26 cellular contexts compared by ENCODE assay signal in genomic region chr20:57593134-57593886, GRCh38. TPM values are rescaled to one million over a fixed set of nuclear protein-coding genes. Genes with fewer than 3 reads are reported as not detected.
A peak's percentile ranks its signal among the peaks of the same experiment; 100 is the strongest.
DNase-seq lines count a peak whose midpoint lies in the region; ATAC-seq and TF ChIP-seq lines count a peak whose summit lies in the region.
"Had no signal": no experiment of that assay in that cellular context is flagged by ENCODE, and none has a peak within 500 bp of the region (broad histone marks: within the 10 kb centered on the region; RNA-seq: fewer than 3 reads in every experiment).

No MANE protein-coding gene starts in this region.

- POLR2A ChIA-PET in MCF 10A (lab: Yijun Ruan, JAX), result interaction anchor here (0.7 kb wide), 1 partner anchor 75 kb away, joined by 3 read pairs; no protein-coding TSS in a partner anchor

- CTCF ChIA-PET in MCF 10A (lab: Yijun Ruan, JAX), result interaction anchor here (0.6 to 11.8 kb wide), 13 partner anchors 12 to 975 kb away, joined by 3 to 435 read pairs (median 4); no protein-coding TSS in a partner anchor

- no peak overlapping the region for H3K4me3 Mint-ChIP-seq in MCF 10A (ENCODE audit: unreplicated experiment)
- H3K4me3 Mint-ChIP-seq: activated T-cell treated with anti-CD3 and anti-CD28 coated beads, Interleukin-2, amount 50 U/mL, for 4 hours; CD14-positive monocyte; immature natural killer cell had no signal

- no peak for TF ChIP-seq CTCF in MCF 10A (IDR thresholded peaks at IDR 0.05; ENCODE audit: unreplicated experiment)
- TF ChIP-seq CTCF in breast epithelium (IDR thresholded peaks at IDR 0.05), result no peak
- TF ChIP-seq CTCF in lower lobe of right lung (IDR thresholded peaks at IDR 0.05), result no peak

- no peaks in the 10 kb centered on the region for H3K36me3 Mint-ChIP-seq in MCF 10A (ENCODE audit: insufficient read depth, unreplicated experiment)
- H3K36me3 Mint-ChIP-seq: CD14-positive monocyte, immature natural killer cell had no signal

- no peaks in the 10 kb centered on the region for H3K9me3 Mint-ChIP-seq in MCF 10A (ENCODE audit: unreplicated experiment)
- H3K9me3 Mint-ChIP-seq: activated T-cell treated with anti-CD3 and anti-CD28 coated beads, Interleukin-2, amount 50 U/mL, for 4 hours; immature natural killer cell had no signal

- DNase-seq in MCF 10A (ENCODE audit: unreplicated experiment) (peak; percentile 4), breast epithelium (ENCODE audit: low spot score in 2 of 2) (no peak), RPMI8226 (peak; percentile 49), lower lobe of right lung (peak; percentile 54), germinal center (ENCODE audit: low spot score) (no peak)
- no peak for DNase-seq in activated CD4-positive, alpha-beta T cell treated with anti-CD3 and anti-CD28 coated beads for 48 hours
- DNase-seq: ACHN; activated naive CD4-positive, alpha-beta T cell treated with Interleukin-2 at 50 U/mL for 16 hours; amniotic stem cell; dermis blood vessel endothelial cell; left ventricle myocardium superior; NCI-H2171 treated with DMSO at 0.1 percent for 48 hours; T1000 had no signal

- no peak overlapping the region for H3K27ac Mint-ChIP-seq in MCF 10A (ENCODE audit: low read depth, unreplicated experiment)
- H3K27ac Mint-ChIP-seq: CD14-positive monocyte had no signal

- H3K27me3 ChIP-seq in breast epithelium (no peaks in the 10 kb centered on the region), lower lobe of right lung (ENCODE audit: low read depth) (no peaks in the 10 kb centered on the region)
- H3K27me3 ChIP-seq: cardiac muscle cell, vagina had no signal

- H3K27ac ChIP-seq in breast epithelium (no peak overlapping the region), lower lobe of right lung (no peak overlapping the region)
- H3K27ac ChIP-seq: cardiac muscle cell, heart right ventricle, RWPE1, vagina had no signal

- H3K4me3 ChIP-seq in breast epithelium (no peak overlapping the region), lower lobe of right lung (no peak overlapping the region)
- H3K4me3 ChIP-seq: cardiac muscle cell, heart right ventricle, vagina had no signal

- H3K36me3 ChIP-seq in breast epithelium (no peaks in the 10 kb centered on the region), lower lobe of right lung (no peaks in the 10 kb centered on the region)
- H3K36me3 ChIP-seq: cardiac muscle cell, heart right ventricle, vagina had no signal

- intact Hi-C loops in MCF 10A (cut with micrococcal nuclease), result no loop called here
- intact Hi-C loops in breast epithelium (cut with DNase I; ENCODE audit: low total_unique reads), result loop anchor here (5.0 kb wide), 1 partner anchor 66 kb away; the partner anchor contains the start of gene CTCFL
- intact Hi-C loops in lower lobe of right lung (cut with DNase I), result loop anchor here (5.0 kb wide), 1 partner anchor 81 kb away; no protein-coding TSS in a partner anchor

- TF ChIP-seq POLR2A in breast epithelium (IDR thresholded peaks at IDR 0.05) (no peak), GM18505 (IDR thresholded peaks at IDR 0.05; ENCODE audit: borderline replicate concordance, extremely low read depth, insufficient read depth, insufficient read length) (no peak)

- H3K4me1 Mint-ChIP-seq in MCF 10A (ENCODE audit: insufficient read depth, unreplicated experiment), result peaks cover 5% of the 10 kb centered on the region

- peaks cover 38% of the 10 kb centered on the region for H3K27me3 Mint-ChIP-seq in MCF 10A (ENCODE audit: insufficient read depth, unreplicated experiment)

- ATAC-seq in lower lobe of right lung, result no peak
- no peak for ATAC-seq in GM21619 (IDR thresholded peaks at IDR 0.05; ENCODE audit: unreplicated experiment)
- ATAC-seq in GM18505 (IDR thresholded peaks at IDR 0.05; ENCODE audit: unreplicated experiment), result no peak

- H3K9me3 ChIP-seq in breast epithelium (no peaks in the 10 kb centered on the region), lower lobe of right lung (no peaks in the 10 kb centered on the region)
- H3K9me3 ChIP-seq: heart right ventricle, vagina had no signal

- BruUV-seq in MCF 10A (replicated peaks; lab: Mats Ljungman, UMichigan), result no TSS peak

- H3K4me1 ChIP-seq in breast epithelium (no peaks in the 10 kb centered on the region), lower lobe of right lung (peaks cover 8% of the 10 kb centered on the region)

RNA-seq across cellular contexts. Expression of gene ZBP1, which starts 26.9 kb away (rescaled TPM):
- total RNA-seq in MCF 10A (2022) (not detected in 2 replicates), breast epithelium (1 to 10 TPM in 1 of 3 donors, under 1 TPM in 1, not detected in 1; 0.73 to 2.4 TPM), lower lobe of right lung (5.8 TPM)
- total RNA-seq: cardiac muscle cell, dermis blood vessel endothelial cell, endothelial cell of umbilical vein, HT1080, renal cortical epithelial cell had no signal

RNA-seq across cellular contexts. Expression of gene PCK1, which starts 32.4 kb away (rescaled TPM):
- total RNA-seq in MCF 10A (2022) (not detected in 2 replicates), breast epithelium (100 to 1,000 TPM in 1 of 3 donors, 10 to 100 TPM in 2; 27.2 to 252 (median 29.3) TPM), lower lobe of right lung (not detected)
- total RNA-seq: dermis blood vessel endothelial cell, endothelial cell of umbilical vein, HT1080, mononuclear cell had no signal

Comparison
In these comparisons a context has a peak if more than half of its experiments do, and no peak if none do; other contexts are left out.
1. DNase-seq: peak in MCF 10A (single experiment), RPMI8226 (single experiment) and lower lobe of right lung (single experiment); none in breast epithelium (0 of 2), germinal center (single experiment) and activated CD4-positive, alpha-beta T cell treated with anti-CD3 and anti-CD28 coated beads for 48 hours (single experiment).
2. RNA of gene PCK1, which starts 32.4 kb away (total RNA-seq): 27.2 to 252 TPM in breast epithelium; not detected in lower lobe of right lung (single experiment) and not detected in MCF 10A; every median in the first group is over 10 times any median in the second.